9 cellular contexts compared by ENCODE assay signal in the genomic region with DNA sequence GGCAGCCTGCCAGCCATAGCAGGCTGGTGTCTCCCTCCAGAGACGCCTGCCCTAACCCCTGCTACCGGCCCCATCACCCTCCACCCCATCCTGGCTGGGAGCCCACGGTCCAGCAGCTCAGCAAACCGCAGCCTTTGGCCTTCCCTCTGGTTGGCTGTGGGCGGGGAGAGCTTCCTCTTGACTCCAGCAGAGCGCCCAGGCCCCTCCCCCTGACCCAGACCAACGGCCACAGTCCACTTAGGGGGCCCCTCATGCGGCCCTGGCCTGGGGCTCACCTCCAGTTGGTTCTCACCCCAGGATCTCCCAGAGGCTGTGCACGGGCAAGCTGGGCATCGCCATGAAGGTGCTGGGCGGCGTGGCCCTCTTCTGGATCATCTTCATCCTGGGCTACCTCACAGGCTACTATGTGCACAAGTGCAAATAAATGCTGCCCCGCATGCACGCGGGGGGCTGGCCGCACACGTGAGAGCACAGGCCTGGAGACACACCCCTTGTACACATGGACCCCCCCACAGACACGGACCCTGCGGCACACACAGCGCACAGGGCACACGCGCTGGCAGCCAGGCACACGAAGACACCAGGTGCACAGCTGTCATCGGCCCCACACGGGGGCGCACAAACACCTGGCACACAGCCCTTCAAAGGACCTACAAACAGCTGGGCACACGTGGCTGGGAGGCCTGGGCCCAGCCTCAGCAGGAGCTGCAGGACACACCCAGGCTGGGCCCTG. TPM values are rescaled to one million over a fixed set of nuclear protein-coding genes. Genes with fewer than 3 reads are reported as not detected.
DNase-seq lines count a peak whose midpoint lies in the region; ATAC-seq, FAIRE-seq and TF ChIP-seq lines count a peak whose summit lies in the region.
"Had no signal": no experiment of that assay in that cellular context is flagged by ENCODE, and none has a peak within 500 bp of the region (broad histone marks: within the 10 kb centered on the region; RNA-seq: fewer than 3 reads in every experiment).

No MANE protein-coding gene starts in this region.

- H3K4me2 ChIP-seq in GM23338: peak overlapping the region; percentile 32; the same call in 1 of the 2 replicates

- H3K79me2 ChIP-seq in GM23338 (replicated peaks; ENCODE audit: insufficient read depth): no peaks in the 10 kb centered on the region

- no peak overlapping the region for H3K4me3 ChIP-seq in BJ (ENCODE audit: low read depth, low read length)
- no peak overlapping the region for H3K4me3 ChIP-seq in GM23338
- no peak overlapping the region for H3K4me3 ChIP-seq in fibroblast of the aortic adventitia (ENCODE audit: low read depth, low read length)
- H3K4me3 ChIP-seq in pancreas: no peak overlapping the region

- peaks cover 16% of the 10 kb centered on the region for H3K36me3 Mint-ChIP-seq in GM23338 (ENCODE audit: low read depth)

- H4K20me1 ChIP-seq in GM23338 (replicated peaks; ENCODE audit: insufficient read depth): no peaks in the 10 kb centered on the region; the same call in 1 of the 2 replicates

- CTCF ChIA-PET in BJ (lab: Yijun Ruan, JAX): no interaction called here

- DNase-seq in BJ (ENCODE audit: low read depth) (no peak), GM23338 (ENCODE audit: low spot score) (peak; percentile 82), NCI-H748 treated with DMSO at 0.1 percent for 48 hours (lab: John Stamatoyannopoulos, UW) (peak; percentile 14), activated T-cell treated with anti-CD3 and anti-CD28 coated beads for 1 hour (ENCODE audit: low read depth) (peak; percentile 42), fibroblast of the aortic adventitia (ENCODE audit: low read depth) (peak; percentile 33), pancreas (peak in 5 of 6 donors; percentile 44 to 82 (median 60))

- H2AFZ ChIP-seq in GM23338: no peak overlapping the region

- H3K4me1 ChIP-seq in GM23338 (ENCODE audit: insufficient read depth) (peaks cover 13% of the 10 kb centered on the region; the same call in 1 of the 2 replicates), pancreas (peaks cover 5 to 9% (median 8%) of the 10 kb centered on the region in 3 donors)

- no peak overlapping the region for H3K27ac Mint-ChIP-seq in GM23338
- H3K27ac Mint-ChIP-seq: immature natural killer cell had no signal

- no peaks in the 10 kb centered on the region; the same call in 2 of the 3 replicates for H3K9me3 Mint-ChIP-seq in GM23338
- H3K9me3 Mint-ChIP-seq: immature natural killer cell had no signal

- H3K4me3 Mint-ChIP-seq in GM23338: no peak overlapping the region

- POLR2A ChIA-PET in BJ (lab: Charles Lee): no interaction called here

- peak; percentile 14; the same call in 1 of the 2 replicates for TF ChIP-seq CTCF in BJ (IDR thresholded peaks at IDR 0.05; ENCODE audit: insufficient read depth, low read depth, low read length)
- peak; percentile 63 to 82 for TF ChIP-seq CTCF in GM23338 (conservative IDR thresholded peaks at IDR 0.05; ENCODE audit: low read depth in 2 of 2)
- no peak for TF ChIP-seq CTCF in fibroblast of the aortic adventitia (IDR thresholded peaks at IDR 0.05; ENCODE audit: insufficient read depth, low read length)
- no peak for TF ChIP-seq CTCF in pancreas (IDR thresholded peaks at IDR 0.05)

- ATAC-seq in GM23338: peak; percentile 34
- ATAC-seq in pancreas: peak in 3 of 4 donors; percentile 11 to 29 (median 19)
- no peak for ATAC-seq in GM18870 (IDR thresholded peaks at IDR 0.05; ENCODE audit: unreplicated experiment)
- no peak for ATAC-seq in HG03135 (IDR thresholded peaks at IDR 0.05; ENCODE audit: unreplicated experiment)

- H3F3A ChIP-seq in GM23338 (replicated peaks; ENCODE audit: low read depth): peaks cover 6% of the 10 kb centered on the region; the same call in 1 of the 2 replicates

- no peaks in the 10 kb centered on the region for H3K9me3 ChIP-seq in pancreas

- H3K9me2 ChIP-seq in GM23338 (ENCODE audit: insufficient read depth): no peaks in the 10 kb centered on the region

- H3K27me3 Mint-ChIP-seq in GM23338 (ENCODE audit: insufficient read depth, low read depth, poor library complexity): peaks cover 15% of the 10 kb centered on the region

- H3K27me3 ChIP-seq in BJ (ENCODE audit: control insufficient read depth, insufficient read depth, low read length) (no peaks in the 10 kb centered on the region), GM23338 (ENCODE audit: insufficient read depth) (no peaks in the 10 kb centered on the region), pancreas (no peaks in the 10 kb centered on the region)

- no peak for FAIRE-seq in pancreas (lab: Jason Lieb, UNC)

- H3K27ac ChIP-seq in GM23338 (ENCODE audit: low read depth): no peak overlapping the region
- H3K27ac ChIP-seq in pancreas: no peak overlapping the region

- peaks cover 10% of the 10 kb centered on the region for H3K36me3 ChIP-seq in BJ (ENCODE audit: control insufficient read depth, insufficient read depth, low read length)
- H3K36me3 ChIP-seq in GM23338 (ENCODE audit: insufficient read depth): peaks cover 4% of the 10 kb centered on the region; the same call in 1 of the 2 replicates
- peaks cover 0 to 11% (median 0%) of the 10 kb centered on the region in 3 donors for H3K36me3 ChIP-seq in pancreas

- intact Hi-C loops in pancreas (cut with DNase I): no loop called here

- H3K4me1 Mint-ChIP-seq in GM23338: peaks cover 17% of the 10 kb centered on the region

- WGBS in pancreas, 2 donors: 40 to 44% methylated on average over 23 to 27 of the region's 27 CpGs

TF ChIP-seq in GM23338, 12 proteins besides CTCF, POLR2A, EP300 and RAD21 (continues in another document):
- no peak for TF ChIP-seq POLR2AphosphoS5 (IDR thresholded peaks at IDR 0.05; ENCODE audit: low read depth)

RNA-seq across cellular contexts. Expression of gene SMIM1, which starts 3.1 kb away (rescaled TPM):
- 1.0 TPM in 2 replicates for polyA plus RNA-seq in BJ (2011; rRNA removed)
- 1.2 and 1.6 TPM in 2 replicates for polyA minus RNA-seq in BJ (2011; rRNA and poly(A)+ RNA removed)
- total RNA-seq in GM23338 (2014; rRNA removed; shearing (Covaris generic)): 3.2 TPM in 1 of 2 replicates, not detected in the other
- polyA plus RNA-seq in GM23338 (2016; fragmentation: Nextera tagmentation; extraction: Ambion mirVana): 7.2 and 12.0 TPM in 2 replicates
- total RNA-seq in fibroblast of the aortic adventitia (ENCODE audit: low replicate concordance): 4.6 TPM in 1 of 2 replicates, not detected in the other
- 1 to 10 TPM; 3.1 to 6.8 (median 5.8) TPM for total RNA-seq in pancreas
- polyA plus RNA-seq in pancreas: 10 to 100 TPM; 10.3 to 15.1 TPM

RNA-seq across cellular contexts. Expression of gene LRRC47, which starts 20.6 kb away (rescaled TPM):
- polyA plus RNA-seq in BJ (2011; rRNA removed) (17.7 and 22.8 TPM in 2 replicates), GM23338 (2016; fragmentation: Nextera tagmentation; extraction: Ambion mirVana) (15.8 and 17.2 TPM in 2 replicates), pancreas (10 to 100 TPM; 15.7 to 24.6 TPM)
- 7.8 and 9.0 TPM in 2 replicates for polyA minus RNA-seq in BJ (2011; rRNA and poly(A)+ RNA removed)
- 75.7 and 76.8 TPM in 2 replicates for total RNA-seq in GM23338 (2014; rRNA removed; shearing (Covaris generic))
- total RNA-seq in fibroblast of the aortic adventitia (ENCODE audit: low replicate concordance) (22.9 and 37.8 TPM in 2 replicates), pancreas (10 to 100 TPM; 21.1 to 34.3 (median 27.5) TPM)

RNA-seq across cellular contexts. Expression of gene CCDC27, which starts 23.4 kb away (rescaled TPM):
- polyA plus RNA-seq in BJ (2011; rRNA removed) (not detected in 2 replicates), GM23338 (2016; fragmentation: Nextera tagmentation; extraction: Ambion mirVana) (0.18 TPM in 1 of 2 replicates, not detected in the other), pancreas (not detected)
- not detected in 2 replicates for polyA minus RNA-seq in BJ (2011; rRNA and poly(A)+ RNA removed)
- total RNA-seq in GM23338 (2014; rRNA removed; shearing (Covaris generic)): 0.45 TPM in 1 of 2 replicates, not detected in the other
- total RNA-seq in fibroblast of the aortic adventitia (ENCODE audit: low replicate concordance) (not detected in 2 replicates), pancreas (under 1 TPM in 1 of 6 donors, not detected in 5; 0.04 TPM)
- polyA plus RNA-seq: immature natural killer cell had no signal

Comparison
In these comparisons a context has a peak if more than half of its experiments do, and no peak if none do; other contexts are left out.
1. CTCF ChIP-seq: peak in BJ (single experiment) and GM23338 (2 of 2); none in fibroblast of the aortic adventitia (single experiment) and pancreas (0 of 4).
2. ATAC-seq: peak in GM23338 (single experiment) and pancreas (3 of 4); none in GM18870 (single experiment) and HG03135 (single experiment).